ENCODE assay signal across 8 cellular contexts in genomic region chr2:68774569-68775271, GRCh38. TPM values are rescaled to one million over a fixed set of nuclear protein-coding genes. Genes with fewer than 3 reads are reported as not detected.
DNase-seq lines count a peak whose midpoint lies in the region; ATAC-seq and TF ChIP-seq lines count a peak whose summit lies in the region.

No MANE protein-coding gene starts in this region.

- ATAC-seq in HG02588 (IDR thresholded peaks at IDR 0.05; ENCODE audit: unreplicated experiment), result peak; percentile 97

- no peaks in the 10 kb centered on the region for H3K36me3 Mint-ChIP-seq in chondrocyte (ENCODE audit: low read depth)

- no peak overlapping the region for H3K27ac Mint-ChIP-seq in chondrocyte (ENCODE audit: unreplicated experiment)

- H3K4me1 Mint-ChIP-seq in chondrocyte (ENCODE audit: low read depth), result peaks cover 14% of the 10 kb centered on the region

- H3K27me3 Mint-ChIP-seq in chondrocyte (ENCODE audit: low read depth), result no peaks in the 10 kb centered on the region

- TF ChIP-seq CTCF in GM10266 (IDR thresholded peaks at IDR 0.05; ENCODE audit: control insufficient read depth, insufficient read depth, low read depth, missing control alignments), result no peak
- no peak for TF ChIP-seq CTCF in chondrocyte (IDR thresholded peaks at IDR 0.05)

- no peaks in the 10 kb centered on the region for H3K9me3 Mint-ChIP-seq in chondrocyte (ENCODE audit: low read depth)

- H3K4me3 Mint-ChIP-seq in chondrocyte (ENCODE audit: unreplicated experiment), result no peak overlapping the region

- DNase-seq in GM10266 (ENCODE audit: extremely low spot score), result peak; percentile 65
- DNase-seq in NOMO-1 treated with dmso at 0.1 percent for 144 hours (lab: John Stamatoyannopoulos, UW; ENCODE audit: unreplicated experiment), result peak; percentile 78
- peak; percentile 59 for DNase-seq in activated gamma-delta T cell treated with Interleukin-2 at 50 U/mL for 16 hours
- DNase-seq in inferior parietal cortex (ENCODE audit: extremely low spot score), result peak; percentile 22
- peak; percentile 59 for DNase-seq in stimulated activated CD8-positive, alpha-beta memory T cell treated with anti-CD3 and anti-CD28 coated beads, Interleukin-4, amount 100 ng/mL, for 24 hours (ENCODE audit: low read depth)
- DNase-seq in chondrocyte (ENCODE audit: low spot score), result no peak
- no peak for DNase-seq in NCI-H345 (lab: John Stamatoyannopoulos, UW)

RNA-seq across cellular contexts. Expression of gene ARHGAP25, which starts 40.1 kb away (rescaled TPM):
- 0.31 to 0.50 TPM in 2 of 3 replicates, not detected in the other for total RNA-seq in chondrocyte

Comparison
In these comparisons a context has a peak if more than half of its experiments do, and no peak if none do; other contexts are left out.
1. DNase-seq: peak in GM10266 (single experiment), NOMO-1 treated with dmso at 0.1 percent for 144 hours (single experiment), activated gamma-delta T cell treated with Interleukin-2 at 50 U/mL for 16 hours (single experiment), inferior parietal cortex (single experiment) and stimulated activated CD8-positive, alpha-beta memory T cell treated with anti-CD3 and anti-CD28 coated beads, Interleukin-4, amount 100 ng/mL, for 24 hours (single experiment); none in chondrocyte (single experiment) and NCI-H345 (single experiment).